In genomic region chr11:46414899-46415298, GRCh38 we compare ENCODE assay signal across 20 cellular contexts. TPM values are rescaled to one million over a fixed set of nuclear protein-coding genes. Genes with fewer than 3 reads are reported as not detected.
DNase-seq lines count a peak whose midpoint lies in the region; ATAC-seq lines count a peak whose summit lies in the region.
"Had no signal": no experiment of that assay in that cellular context is flagged by ENCODE, and none has a peak within 500 bp of the region (broad histone marks: within the 10 kb centered on the region; RNA-seq: fewer than 3 reads in every experiment).

No MANE protein-coding gene starts in this region.

- ATAC-seq in left colon: peak; percentile 51
- ATAC-seq in HG02840 (IDR thresholded peaks at IDR 0.05; ENCODE audit: low FRiP score, unreplicated experiment): no peak
- ATAC-seq: gastroesophageal sphincter; psoas muscle; Right ventricle myocardium inferior; stimulated activated naive B cell treated with anti-CD40 and anti-IgM and Interleukin-4, amounts not matched to agents 10 μg/mL and 1 μg/mL and 100 μg/mL, for 72 hours had no signal

- intact Hi-C loops in left colon (cut with DNase I, micrococcal nuclease): no loop called here

- peak; percentile 59 for DNase-seq in D341Med (ENCODE audit: low spot score)
- DNase-seq in NCI-H1092 treated with DMSO at 0.1 percent for 48 hours (lab: John Stamatoyannopoulos, UW): peak; percentile 98
- DNase-seq in NCI-H2171 (lab: John Stamatoyannopoulos, UW): peak; percentile 69
- DNase-seq in left colon: no peak
- no peak for DNase-seq in ureter (ENCODE audit: low spot score)
- no peak for DNase-seq in SHP77 treated with DMSO at 0.1 percent for 48 hours (lab: John Stamatoyannopoulos, UW)
- DNase-seq in NK-92 treated with Interleukin-12 subunit alpha and Interleukin-12 subunit beta, amount 100 ng/mL, for 24 hours (lab: John Stamatoyannopoulos, UW): no peak
- DNase-seq: activated B cell treated with CpG ODN at 0.5 μM for 24 hours; activated T-cell treated with anti-CD3 and anti-CD28 coated beads, Interleukin-2, amount 50 U/mL, for 24 hours; C1 segment of cervical spinal cord; cortex of kidney; endodermal cell; GF-D8; NCI-H524 treated with DMSO at 0.1 percent for 48 hours; psoas muscle; stimulated activated naive B cell treated with anti-CD40 and anti-IgM and Interleukin-4, amounts not matched to agents 10 μg/mL and 1 μg/mL and 100 μg/mL, for 72 hours; testis had no signal

RNA-seq across cellular contexts. Expression of gene CHRM4, which starts 23.3 kb away (rescaled TPM):
- total RNA-seq in left colon (1 to 10 TPM in 1 of 2 donors, under 1 TPM in 1; 0.67 to 3.1 TPM), ureter (not detected)
- total RNA-seq: psoas muscle, Right ventricle myocardium inferior had no signal

RNA-seq across cellular contexts. Expression of gene MDK, which starts 33.4 kb away (rescaled TPM):
- total RNA-seq in left colon (100 to 1,000 TPM; 136 to 195 TPM), ureter (105 TPM)

Comparison
In these comparisons a context has a peak if more than half of its experiments do, and no peak if none do; other contexts are left out.
1. DNase-seq: peak in D341Med (single experiment), NCI-H1092 treated with DMSO at 0.1 percent for 48 hours (single experiment) and NCI-H2171 (single experiment); none in left colon (0 of 2), ureter (single experiment), SHP77 treated with DMSO at 0.1 percent for 48 hours (single experiment) and NK-92 treated with Interleukin-12 subunit alpha and Interleukin-12 subunit beta, amount 100 ng/mL, for 24 hours (single experiment).